Comparison of ENCODE assay signal across 1 cellular context in genomic region chr16:30445149-30445407, GRCh38.
TF ChIP-seq lines count a peak whose summit lies in the region.

No MANE protein-coding gene starts in this region.

TF ChIP-seq in GM23338, 12 proteins besides CTCF, POLR2A, EP300 and RAD21 (continued from another document):
- TF ChIP-seq ZNF462 (CRISPR knock-in tag; IDR thresholded peaks at IDR 0.05) = no peak
- TF ChIP-seq CREB1 (CRISPR knock-in tag; IDR thresholded peaks at IDR 0.05; ENCODE audit: low read depth) = no peak
- TF ChIP-seq EZH2 (IDR thresholded peaks at IDR 0.05; ENCODE audit: low read depth, unreplicated experiment) = no peak
- TF ChIP-seq POLR2AphosphoS5 (IDR thresholded peaks at IDR 0.05; ENCODE audit: low read depth) = no peak
- TF ChIP-seq ETS1 (IDR thresholded peaks at IDR 0.05) = no peak
- no peak for TF ChIP-seq REST (IDR thresholded peaks at IDR 0.05; ENCODE audit: unreplicated experiment)
- TF ChIP-seq NANOG (IDR thresholded peaks at IDR 0.05; ENCODE audit: borderline replicate concordance) = no peak
- TF ChIP-seq JUNB (IDR thresholded peaks at IDR 0.05; ENCODE audit: unreplicated experiment) = no peak
- no peak for TF ChIP-seq STAT1 (IDR thresholded peaks at IDR 0.05; ENCODE audit: unreplicated experiment)
